ENCODE assay signal across 16 cellular contexts in genomic region chr1:43071241-43071640, GRCh38.
A peak's percentile ranks its signal among the peaks of the same experiment; 100 is the strongest.
DNase-seq lines count a peak whose midpoint lies in the region; ATAC-seq and TF ChIP-seq lines count a peak whose summit lies in the region.
"Had no signal": no experiment of that assay in that cellular context is flagged by ENCODE, and none has a peak within 500 bp of the region (broad histone marks: within the 10 kb centered on the region; RNA-seq: fewer than 3 reads in every experiment).

No MANE protein-coding gene starts in this region.

- H3K56ac ChIP-seq in H9 (ENCODE audit: insufficient read length, low read depth, low read length), result no peak overlapping the region

- H2AFZ ChIP-seq in H9 (ENCODE audit: low read length) (no peak overlapping the region), neuronal stem cell (ENCODE audit: low read length) (no peak overlapping the region)

- H3K27me3 ChIP-seq in H9 (ENCODE audit: insufficient read depth, low read length) (no peaks in the 10 kb centered on the region), neuronal stem cell (ENCODE audit: control insufficient read depth in 3 of 3, insufficient read depth in 3 of 3, low read depth in 1 of 3, low read length in 3 of 3) (peaks cover 0 to 2% (median 0%) of the 10 kb centered on the region in 3 experiments), upper lobe of right lung (peaks cover 12% of the 10 kb centered on the region)

- H4K8ac ChIP-seq in H9 (replicated peaks; ENCODE audit: insufficient read length, low read depth, low read length) (no peak overlapping the region), neuronal stem cell (ENCODE audit: low read depth, low read length) (no peak overlapping the region)

- H3K4me1 ChIP-seq in H9 (ENCODE audit: insufficient read depth, low read length) (peaks cover 6% of the 10 kb centered on the region; the same call in 1 of the 2 replicates), neuronal stem cell (ENCODE audit: control insufficient read depth in 2 of 2, insufficient read depth in 1 of 2, low read depth in 1 of 2, low read length in 2 of 2) (peaks cover 7 to 23% of the 10 kb centered on the region in 2 donors), upper lobe of right lung (peaks cover 10% of the 10 kb centered on the region)

- H3K27ac Mint-ChIP-seq in H9 (peak overlapping the region in 2 of 3 experiments; percentile 20 to 61; a peak in 3 of 7 replicates), T-helper 17 cell (peak overlapping the region; percentile 87), memory B cell (peak overlapping the region; percentile 76)

- TF ChIP-seq CTCF in H9 (conservative IDR thresholded peaks at IDR 0.05), result no peak
- no peak for TF ChIP-seq CTCF in upper lobe of right lung (IDR thresholded peaks at IDR 0.05)

- no peaks in the 10 kb centered on the region; a peak in 2 of 5 replicates for H3K9me3 Mint-ChIP-seq in H9
- no peaks in the 10 kb centered on the region for H3K9me3 Mint-ChIP-seq in memory B cell
- H3K9me3 Mint-ChIP-seq: CD4-positive, alpha-beta T cell had no signal

- DNase-seq in H9 (no peak), T-helper 17 cell (no peak), memory B cell (ENCODE audit: low spot score in 2 of 2) (no peak), neuronal stem cell (ENCODE audit: low spot score) (no peak), upper lobe of right lung (no peak), NCI-H2107 (lab: John Stamatoyannopoulos, UW) (no peak)
- DNase-seq: CD4-positive, alpha-beta T cell; NCI-H1436 treated with DMSO at 0.1 percent for 48 hours; NCI-H226; NCI-H524 treated with DMSO at 0.1 percent for 48 hours had no signal

- no peaks in the 10 kb centered on the region for H4K20me1 ChIP-seq in H9 (ENCODE audit: control insufficient read depth, insufficient read depth, insufficient read length)

- H2BK12ac ChIP-seq in H9 (ENCODE audit: insufficient read length, low read depth, low read length), result no peak overlapping the region
- peak overlapping the region; percentile 3 for H2BK12ac ChIP-seq in neuronal stem cell (ENCODE audit: low read length)

- H4K91ac ChIP-seq in H9 (ENCODE audit: insufficient read length, low read depth, low read length) (no peak overlapping the region), neuronal stem cell (ENCODE audit: low read depth, low read length, poor library complexity) (no peak overlapping the region)

- no peak overlapping the region for H4K5ac ChIP-seq in H9 (ENCODE audit: insufficient read length, low read depth, low read length)

- H3K4me2 ChIP-seq in H9 (ENCODE audit: insufficient read depth, insufficient read length, low read length) (no peak overlapping the region), neuronal stem cell (ENCODE audit: insufficient read depth, low read length, poor library complexity, severe bottlenecking) (no peak overlapping the region)

- H3K36me3 Mint-ChIP-seq in H9 (ENCODE audit: insufficient read depth in 1 of 3, low read depth in 3 of 3), result no peaks in the 10 kb centered on the region; a peak in 1 of 7 replicates
- H3K36me3 Mint-ChIP-seq in T-helper 17 cell (ENCODE audit: low read depth), result no peaks in the 10 kb centered on the region
- H3K36me3 Mint-ChIP-seq in memory B cell, result no peaks in the 10 kb centered on the region

- H3K36me3 ChIP-seq in neuronal stem cell (replicated peaks in 1 of 2; ENCODE audit: control insufficient read depth in 2 of 2, insufficient read depth in 2 of 2, low read length in 2 of 2), result no peaks in the 10 kb centered on the region
- no peaks in the 10 kb centered on the region for H3K36me3 ChIP-seq in upper lobe of right lung

- H3K4me3 ChIP-seq in neuronal stem cell (ENCODE audit: low read length in 2 of 2), result no peak overlapping the region
- H3K4me3 ChIP-seq in upper lobe of right lung, result no peak overlapping the region
- H3K4me3 ChIP-seq: SK-N-MC had no signal

- H3K4ac ChIP-seq in H9 (ENCODE audit: low read depth, low read length) (no peak overlapping the region), neuronal stem cell (ENCODE audit: low read length) (no peak overlapping the region)

- no peak overlapping the region for H2AK5ac ChIP-seq in H9 (ENCODE audit: insufficient read length, low read length)
- peak overlapping the region; percentile 1 for H2AK5ac ChIP-seq in neuronal stem cell (ENCODE audit: low read depth, low read length)

- H3K9me3 ChIP-seq in H9 (ENCODE audit: control insufficient read depth, low read depth, low read length), result no peaks in the 10 kb centered on the region
- no peaks in the 10 kb centered on the region for H3K9me3 ChIP-seq in T-helper 17 cell (ENCODE audit: control insufficient read depth, low read length, poor library complexity, severe bottlenecking)
- peaks cover 0 to 4% of the 10 kb centered on the region in 2 donors for H3K9me3 ChIP-seq in neuronal stem cell (replicated peaks in 1 of 2; ENCODE audit: control insufficient read depth in 2 of 2, insufficient read depth in 1 of 2, low read depth in 1 of 2, low read length in 2 of 2)
- H3K9me3 ChIP-seq in upper lobe of right lung, result no peaks in the 10 kb centered on the region

- WGBS in H9 (ENCODE audit: extremely low coverage, insufficient read length, low lambda C conversion rate), result no CpG with 5 or more reads among the region's 2 CpGs
- no CpG with 5 or more reads among the region's 2 CpGs for WGBS in neuronal stem cell (ENCODE audit: extremely low coverage in 2 of 2, insufficient read length in 2 of 2, insufficient replicate concordance in 1 of 2), 2 donors

- no peak overlapping the region for H3K9ac ChIP-seq in H9 (ENCODE audit: extremely low read depth, insufficient read length, low read length)
- H3K9ac ChIP-seq in neuronal stem cell (ENCODE audit: low read depth, low read length, poor library complexity), result no peak overlapping the region

- no peak overlapping the region for H2BK120ac ChIP-seq in H9 (ENCODE audit: low read depth, low read length, poor library complexity, severe bottlenecking)
- H2BK120ac ChIP-seq in neuronal stem cell (ENCODE audit: low read depth, low read length), result no peak overlapping the region

- no peak for ATAC-seq in T-helper 17 cell
- ATAC-seq in memory B cell (ENCODE audit: low read depth), result no peak
- ATAC-seq in upper lobe of right lung, result no peak
- no peak for ATAC-seq in GM19035 (IDR thresholded peaks at IDR 0.05; ENCODE audit: unreplicated experiment)
- ATAC-seq in GM21515 (IDR thresholded peaks at IDR 0.05; ENCODE audit: unreplicated experiment), result no peak
- ATAC-seq: HCT116, Panc1, Right ventricle myocardium inferior had no signal

- no peak overlapping the region for H2BK15ac ChIP-seq in H9 (ENCODE audit: low read depth, low read length)
- peak overlapping the region; percentile 1 for H2BK15ac ChIP-seq in neuronal stem cell (ENCODE audit: low read length)

- H3K79me1 ChIP-seq in H9 (ENCODE audit: insufficient read depth, low read depth, low read length, poor library complexity, severe bottlenecking) (no peaks in the 10 kb centered on the region), neuronal stem cell (ENCODE audit: low read depth, low read length) (no peaks in the 10 kb centered on the region)

- H3K27ac ChIP-seq in H9 (ENCODE audit: insufficient read length, low read depth, low read length), result no peak overlapping the region
- H3K27ac ChIP-seq in neuronal stem cell (replicated peaks; ENCODE audit: low read length), result no peak overlapping the region
- no peak overlapping the region for H3K27ac ChIP-seq in upper lobe of right lung
- H3K27ac ChIP-seq: SK-N-MC had no signal

- H3K23me2 ChIP-seq in H9 (ENCODE audit: insufficient read length, low read depth, low read length, poor library complexity, severe bottlenecking), result no peaks in the 10 kb centered on the region

- no peak overlapping the region for H3K14ac ChIP-seq in H9 (ENCODE audit: insufficient read depth, low read length)
- no peak overlapping the region for H3K14ac ChIP-seq in neuronal stem cell (ENCODE audit: low read length)

- H3K23ac ChIP-seq in H9 (ENCODE audit: insufficient read length, low read depth, low read length) (no peak overlapping the region), neuronal stem cell (ENCODE audit: low read depth, low read length, poor library complexity) (no peak overlapping the region)

- intact Hi-C loops in upper lobe of right lung (cut with DNase I), result loop anchor here (5.0 kb wide), 1 partner anchor 159 kb away; no protein-coding TSS in a partner anchor

- H2BK5ac ChIP-seq in H9 (ENCODE audit: insufficient read length, low read length) (no peak overlapping the region), neuronal stem cell (ENCODE audit: low read length) (no peak overlapping the region)

- H3K18ac ChIP-seq in H9 (ENCODE audit: insufficient read length, low read depth, low read length), result no peak overlapping the region
- H3K18ac ChIP-seq in neuronal stem cell (ENCODE audit: low read length), result peak overlapping the region; percentile 66

- H3K4me1 Mint-ChIP-seq in H9, result peaks cover 33 to 40% of the 10 kb centered on the region in 2 experiments
- H3K4me1 Mint-ChIP-seq in T-helper 17 cell, result peaks cover 16% of the 10 kb centered on the region
- peaks cover 28% of the 10 kb centered on the region for H3K4me1 Mint-ChIP-seq in memory B cell

- H3K79me2 ChIP-seq in H9 (ENCODE audit: insufficient read depth, low read length), result no peaks in the 10 kb centered on the region

- H2BK20ac ChIP-seq in H9 (ENCODE audit: low read depth, low read length, poor library complexity, severe bottlenecking), result no peak overlapping the region

- no peak overlapping the region for H3T11ph ChIP-seq in H9 (ENCODE audit: low read length)

- H3K4me3 Mint-ChIP-seq in H9 (no peak overlapping the region), T-helper 17 cell (no peak overlapping the region), memory B cell (no peak overlapping the region)
- H3K4me3 Mint-ChIP-seq: CD4-positive, alpha-beta T cell had no signal

- peaks cover 2% of the 10 kb centered on the region for H3K27me3 Mint-ChIP-seq in H9 (ENCODE audit: low read depth)
- no peaks in the 10 kb centered on the region for H3K27me3 Mint-ChIP-seq in T-helper 17 cell
- no peaks in the 10 kb centered on the region for H3K27me3 Mint-ChIP-seq in memory B cell
- H3K27me3 Mint-ChIP-seq: CD4-positive, alpha-beta T cell had no signal
